In genomic region chr19:39347332-39348227, GRCh38 we compare ENCODE assay signal across 1 cellular context.
TF ChIP-seq lines count a peak whose summit lies in the region.

No MANE protein-coding gene starts in this region.

TF ChIP-seq in SK-N-SH, 30 proteins besides CTCF, POLR2A, EP300 and RAD21 (continued from another document):
- TF ChIP-seq REST (IDR thresholded peaks at IDR 0.05; ENCODE audit: low read depth, low read length) (no peak), ELF1 (IDR thresholded peaks at IDR 0.05) (no peak), JUND (IDR thresholded peaks at IDR 0.05) (no peak), MXI1 (IDR thresholded peaks at IDR 0.05; ENCODE audit: low read depth, low read length) (no peak), TAF1 (IDR thresholded peaks at IDR 0.05; ENCODE audit: borderline replicate concordance, low read depth, low read length) (no peak), TCF12 (IDR thresholded peaks at IDR 0.05) (no peak), EZH2phosphoT487 (IDR thresholded peaks at IDR 0.05; ENCODE audit: borderline replicate concordance, low read depth) (no peak), USF2 (IDR thresholded peaks at IDR 0.05; ENCODE audit: borderline replicate concordance, low read depth, low read length) (no peak), RFX5 (IDR thresholded peaks at IDR 0.05; ENCODE audit: low read length) (no peak), TEAD4 (IDR thresholded peaks at IDR 0.05; ENCODE audit: borderline replicate concordance, insufficient read depth) (no peak), SMC3 (IDR thresholded peaks at IDR 0.05; ENCODE audit: low read depth, low read length) (no peak)
TF ChIP-seq in SK-N-SH: peak in this region for 0.
